ENCODE assay signal across 1 cellular context in genomic region chr19:49869009-49869483, GRCh38.
TF ChIP-seq lines count a peak whose summit lies in the region.

No MANE protein-coding gene starts in this region.

TF ChIP-seq in endothelial cell of umbilical vein, 7 proteins besides CTCF, POLR2A, EP300 and RAD21:
- TF ChIP-seq MYC (IDR thresholded peaks at IDR 0.05; ENCODE audit: low read depth, low read length) (no peak), EZH2 (IDR thresholded peaks at IDR 0.05; ENCODE audit: borderline replicate concordance, low read depth, low read length, severe bottlenecking) (no peak), MAX (IDR thresholded peaks at IDR 0.05; ENCODE audit: insufficient read depth, insufficient read length) (no peak), POLR2AphosphoS5 (IDR thresholded peaks at IDR 0.05; ENCODE audit: insufficient read depth, low read depth, low read length) (no peak), GATA2 (IDR thresholded peaks at IDR 0.05; ENCODE audit: insufficient read depth, insufficient read length, low read depth, low read length) (no peak), JUN (IDR thresholded peaks at IDR 0.05; ENCODE audit: borderline replicate concordance, insufficient read depth, insufficient read length, low read depth) (no peak), FOS (IDR thresholded peaks at IDR 0.05; ENCODE audit: borderline replicate concordance, insufficient read depth, low read length) (no peak)
